ENCODE assay signal across 2 cellular contexts in genomic region chr19:53212703-53213320, GRCh38.
TF ChIP-seq lines count a peak whose summit lies in the region.

No MANE protein-coding gene starts in this region.

TF ChIP-seq in HCT116, 20 proteins besides CTCF, POLR2A, EP300 and RAD21:
- peak; percentile 74 for TF ChIP-seq ZNF274 (IDR thresholded peaks at IDR 0.05; ENCODE audit: low read depth, low read length)
- TF ChIP-seq TCF7L2 (IDR thresholded peaks at IDR 0.05; ENCODE audit: borderline replicate concordance, extremely low read depth, insufficient read depth, insufficient read length) = no peak

TF ChIP-seq in WTC11, 78 proteins besides CTCF, POLR2A, EP300 and RAD21:
- TF ChIP-seq ZNF232 (CRISPR knock-in tag; IDR thresholded peaks at IDR 0.05) (no peak), CDX4 (CRISPR knock-in tag; IDR thresholded peaks at IDR 0.05; ENCODE audit: borderline replicate concordance) (no peak), ZNF671 (CRISPR knock-in tag; IDR thresholded peaks at IDR 0.05) (no peak), ATF6 (CRISPR knock-in tag; IDR thresholded peaks at IDR 0.05) (no peak), TEAD4 (CRISPR knock-in tag; IDR thresholded peaks at IDR 0.05) (no peak), FOXP4 (CRISPR knock-in tag; IDR thresholded peaks at IDR 0.05) (no peak), AR (CRISPR knock-in tag; IDR thresholded peaks at IDR 0.05) (no peak), PREB (CRISPR knock-in tag; IDR thresholded peaks at IDR 0.05; ENCODE audit: borderline replicate concordance) (no peak), E2F1 (CRISPR knock-in tag; IDR thresholded peaks at IDR 0.05) (no peak), NR1H2 (CRISPR knock-in tag; IDR thresholded peaks at IDR 0.05) (no peak)
